Comparison of ENCODE assay signal across 11 cellular contexts in genomic region chr11:64849600-64850356, GRCh38. TPM values are rescaled to one million over a fixed set of nuclear protein-coding genes. Genes with fewer than 3 reads are reported as not detected.
DNase-seq lines count a peak whose midpoint lies in the region; TF ChIP-seq lines count a peak whose summit lies in the region.
"Had no signal": no experiment of that assay in that cellular context is flagged by ENCODE, and none has a peak within 500 bp of the region (broad histone marks: within the 10 kb centered on the region; RNA-seq: fewer than 3 reads in every experiment).

No MANE protein-coding gene starts in this region.

- TF ChIP-seq POLR2A in sigmoid colon (IDR thresholded peaks at IDR 0.05): no peak

- H3K36me3 Mint-ChIP-seq in Caco-2 (ENCODE audit: insufficient read depth, unreplicated experiment): peaks cover 54% of the 10 kb centered on the region

- BruUV-seq in Caco-2 (replicated peaks; lab: Mats Ljungman, UMichigan): no TSS peak

- H3K4me3 Mint-ChIP-seq in Caco-2 (ENCODE audit: unreplicated experiment): no peak overlapping the region

- H3K4me1 ChIP-seq in sigmoid colon (peaks cover 0 to 60% (median 44%) of the 10 kb centered on the region in 4 donors), Caco-2 (peaks cover 26% of the 10 kb centered on the region)

- H3K4me1 Mint-ChIP-seq in Caco-2 (ENCODE audit: low read depth, unreplicated experiment): peaks cover 22% of the 10 kb centered on the region

- no peaks in the 10 kb centered on the region for H3K9me3 Mint-ChIP-seq in Caco-2 (ENCODE audit: unreplicated experiment)

- H3K27me3 Mint-ChIP-seq in Caco-2 (ENCODE audit: insufficient read depth, unreplicated experiment): no peaks in the 10 kb centered on the region

- H3K36me3 ChIP-seq in sigmoid colon (peaks cover 0 to 24% (median 8%) of the 10 kb centered on the region in 4 donors), Caco-2 (ENCODE audit: control insufficient read depth, insufficient read depth, low read length) (no peaks in the 10 kb centered on the region; the same call in 1 of the 2 replicates)

- H3K9me3 ChIP-seq in sigmoid colon: no peaks in the 10 kb centered on the region
- no peaks in the 10 kb centered on the region for H3K9me3 ChIP-seq in Caco-2
- H3K9me3 ChIP-seq: adrenal gland had no signal

- peak; percentile 85 for DNase-seq in DMS 273 (lab: John Stamatoyannopoulos, UW; ENCODE audit: unreplicated experiment)
- DNase-seq in NCI-H446 treated with DMSO at 0.1 percent for 48 hours (lab: John Stamatoyannopoulos, UW): peak; percentile 90
- peak; percentile 43 for DNase-seq in fibroblast of peridontal ligament (ENCODE audit: extremely low read depth)
- no peak for DNase-seq in sigmoid colon
- no peak for DNase-seq in activated CD8-positive, alpha-beta memory T cell treated with anti-CD3 and anti-CD28 coated beads, Interleukin-2, amount 50 U/mL, for 4 hours
- DNase-seq in Caco-2: no peak
- DNase-seq in germinal center (ENCODE audit: low spot score): no peak
- no peak for DNase-seq in UCSD-AML1 (lab: John Stamatoyannopoulos, UW; ENCODE audit: unreplicated experiment)
- DNase-seq: adrenal gland, head of caudate nucleus, nucleus accumbens had no signal

- TF ChIP-seq EP300 in sigmoid colon (IDR thresholded peaks at IDR 0.05): no peak

- no peak overlapping the region for H3K4me3 ChIP-seq in sigmoid colon
- H3K4me3 ChIP-seq in Caco-2 (ENCODE audit: low read depth, low read length): no peak overlapping the region
- H3K4me3 ChIP-seq: adrenal gland had no signal

- TF ChIP-seq CTCF in sigmoid colon (IDR thresholded peaks at IDR 0.05) (no peak), Caco-2 (IDR thresholded peaks at IDR 0.05; ENCODE audit: insufficient read depth in 1 of 2, low read depth in 1 of 2, low read length in 1 of 2, severe bottlenecking in 1 of 2, unreplicated experiment in 1 of 2) (no peak)

- WGBS in sigmoid colon, 2 donors: 86 to 89% methylated on average over 19 of the region's 19 CpGs

- intact Hi-C loops in sigmoid colon (cut with DNase I): loop anchor here (10.0 kb wide), 1 partner anchor 265 kb away; the partner anchor contains the start of genes TM7SF2 and ZNHIT2
- intact Hi-C loops in Caco-2 (cut with micrococcal nuclease; ENCODE audit: unreplicated experiment): loop anchor here (5.0 kb wide), 1 partner anchor 148 kb away; the partner anchor contains the start of gene BATF2

- POLR2A ChIA-PET in Caco-2 (lab: Charles Lee): interaction anchor here (1.0 kb wide), 1 partner anchor 21 kb away, joined by 3 read pairs; no protein-coding TSS in a partner anchor

- CTCF ChIA-PET in Caco-2 (lab: Charles Lee): interaction anchor here (0.5 to 4.9 kb wide), 9 partner anchors 23 to 267 kb away, joined by 3 to 51 read pairs (median 4); partner anchors contain the start of genes EHD1 and ZNHIT2

- H3K27ac ChIP-seq in sigmoid colon: peak overlapping the region; percentile 67 to 97 (median 97)

- no peak overlapping the region for H3K27ac Mint-ChIP-seq in Caco-2 (ENCODE audit: unreplicated experiment)

- H3K27me3 ChIP-seq in sigmoid colon (peaks cover 0 to 5% (median 0%) of the 10 kb centered on the region in 3 donors), Caco-2 (replicated peaks; ENCODE audit: control insufficient read depth, insufficient read depth, low read length) (no peaks in the 10 kb centered on the region)
- H3K27me3 ChIP-seq: adrenal gland had no signal

RNA-seq across cellular contexts. Expression of gene CDC42BPG, which starts 5.3 kb away (rescaled TPM):
- total RNA-seq in sigmoid colon (under 1 TPM in 3 of 4 donors, not detected in 1; 0.16 to 0.83 (median 0.36) TPM), Caco-2 (2022) (29.1 and 36.0 TPM in 2 replicates)
- polyA plus RNA-seq in sigmoid colon: 10 to 100 TPM; 19.8 to 39.8 (median 20.8) TPM

RNA-seq across cellular contexts. Expression of gene EHD1, which starts 28.6 kb away (rescaled TPM):
- total RNA-seq in sigmoid colon (10 to 100 TPM; 38.5 to 73.1 (median 44.1) TPM), Caco-2 (2022) (123 and 129 TPM in 2 replicates)
- 10 to 100 TPM; 27.0 to 54.0 (median 29.4) TPM for polyA plus RNA-seq in sigmoid colon

RNA-seq across cellular contexts. Expression of gene MEN1, which starts 39.4 kb away (rescaled TPM):
- 10 to 100 TPM in 1 of 4 donors, 1 to 10 TPM in 3; 6.8 to 12.7 (median 8.8) TPM for total RNA-seq in sigmoid colon
- 10 to 100 TPM in 2 of 3 donors, 1 to 10 TPM in 1; 9.0 to 26.1 (median 10.9) TPM for polyA plus RNA-seq in sigmoid colon
- total RNA-seq in Caco-2 (2022): 32.7 and 36.8 TPM in 2 replicates

RNA-seq across cellular contexts. Expression of gene MAP4K2, which starts 46.8 kb away (rescaled TPM):
- total RNA-seq in sigmoid colon (10 to 100 TPM; 11.5 to 23.5 (median 16.6) TPM), Caco-2 (2022) (16.8 and 21.4 TPM in 2 replicates)
- 10 to 100 TPM in 2 of 3 donors, 1 to 10 TPM in 1; 9.0 to 19.8 (median 11.1) TPM for polyA plus RNA-seq in sigmoid colon

Comparison
In these comparisons a context has a peak if more than half of its experiments do, and no peak if none do; other contexts are left out.
1. DNase-seq: peak in DMS 273 (single experiment), NCI-H446 treated with DMSO at 0.1 percent for 48 hours (single experiment) and fibroblast of peridontal ligament (single experiment); none in sigmoid colon (single experiment), activated CD8-positive, alpha-beta memory T cell treated with anti-CD3 and anti-CD28 coated beads, Interleukin-2, amount 50 U/mL, for 4 hours (single experiment), Caco-2 (0 of 2), germinal center (single experiment) and UCSD-AML1 (single experiment).
2. RNA of gene CDC42BPG, which starts 5.3 kb away (total RNA-seq): 29.1 to 36.0 TPM in Caco-2; 0.16 to 0.83 TPM in sigmoid colon; every median in the first group is over 10 times any median in the second.